In genomic region chr9:128553695-128554094, GRCh38 we compare ENCODE assay signal across 9 cellular contexts. TPM values are rescaled to one million over a fixed set of nuclear protein-coding genes. Genes with fewer than 3 reads are reported as not detected.
DNase-seq lines count a peak whose midpoint lies in the region; FAIRE-seq and TF ChIP-seq lines count a peak whose summit lies in the region.
"Had no signal": no experiment of that assay in that cellular context is flagged by ENCODE, and none has a peak within 500 bp of the region (broad histone marks: within the 10 kb centered on the region; RNA-seq: fewer than 3 reads in every experiment).

No MANE protein-coding gene starts in this region.

- FAIRE-seq in small intestine (lab: Jason Lieb, UNC), result no peak

- TF ChIP-seq CTCF in GM12864 (IDR thresholded peaks at IDR 0.05; ENCODE audit: low read depth, low read length, missing control alignments) (no peak), RWPE1 (conservative IDR thresholded peaks at IDR 0.05; ENCODE audit: low read depth) (no peak), fibroblast of villous mesenchyme (IDR thresholded peaks at IDR 0.05; ENCODE audit: insufficient read depth, low read depth, low read length) (no peak)

- H3K9me3 ChIP-seq in skeletal muscle satellite cell (replicated peaks; ENCODE audit: low read length) (no peaks in the 10 kb centered on the region), small intestine (ENCODE audit: control insufficient read depth, low read depth) (no peaks in the 10 kb centered on the region)

- CTCF ChIA-PET in RWPE1 (lab: Yijun Ruan, JAX), result interaction anchor here (0.6 kb wide), 1 partner anchor 82 kb away, joined by 5 read pairs; no protein-coding TSS in a partner anchor

- peak overlapping the region; percentile 92 for H3K9ac ChIP-seq in skeletal muscle satellite cell (ENCODE audit: low read depth, low read length)

- peak overlapping the region; percentile 94 for H3K4me3 ChIP-seq in GM12864 (ENCODE audit: low read depth, low read length)
- peak overlapping the region; percentile 89 for H3K4me3 ChIP-seq in fibroblast of villous mesenchyme (ENCODE audit: low read depth, low read length)
- H3K4me3 ChIP-seq in skeletal muscle satellite cell (ENCODE audit: low read length), result peak overlapping the region; percentile 95
- H3K4me3 ChIP-seq in small intestine (ENCODE audit: low read depth in 1 of 2, low read length in 2 of 2), result peak overlapping the region in 1 of 2 donors; percentile 97

- no peak for DNase-seq in GM12864 (ENCODE audit: low read depth)
- peak; percentile 55 for DNase-seq in RWPE1 (ENCODE audit: low spot score)
- peak; percentile 88 for DNase-seq in fibroblast of villous mesenchyme (ENCODE audit: low read depth)
- DNase-seq in MV-4-11 (lab: John Stamatoyannopoulos, UW), result no peak
- no peak for DNase-seq in NCI-H510A treated with DMSO at 0.1 percent for 48 hours (lab: John Stamatoyannopoulos, UW)
- no peak for DNase-seq in small intestine
- no peak for DNase-seq in posterior vena cava (ENCODE audit: low spot score)
- DNase-seq: nephron progenitor cell had no signal

- peak overlapping the region; percentile 83 for H3K4me2 ChIP-seq in skeletal muscle satellite cell (ENCODE audit: low read length)

- no peaks in the 10 kb centered on the region for H3K36me3 ChIP-seq in skeletal muscle satellite cell (ENCODE audit: insufficient read depth, low read length)
- H3K36me3 ChIP-seq in small intestine (ENCODE audit: control insufficient read depth in 2 of 2, insufficient read depth in 2 of 2, low read length in 2 of 2), result no peaks in the 10 kb centered on the region

- WGBS in small intestine, 3 donors, result 27 to 39% (median 33%) methylated on average over 6 of the region's 6 CpGs

- H3K4me1 ChIP-seq in skeletal muscle satellite cell (ENCODE audit: control insufficient read depth, insufficient read depth, low read length), result peaks cover 66% of the 10 kb centered on the region
- peaks cover 5 to 13% of the 10 kb centered on the region in 2 donors for H3K4me1 ChIP-seq in small intestine (ENCODE audit: control insufficient read depth in 2 of 2, insufficient read depth in 1 of 2, low read depth in 1 of 2, low read length in 1 of 2)

- POLR2A ChIA-PET in RWPE1 (lab: Yijun Ruan, JAX; ENCODE audit: low non-redundant PET), result interaction anchor here (0.6 to 1.4 kb wide), 3 partner anchors 21 to 345 kb away, joined by 3 to 9 read pairs (median 5); no protein-coding TSS in a partner anchor

- intact Hi-C loops in posterior vena cava (cut with DNase I), result no loop called here

- H3K27ac ChIP-seq in RWPE1 (no peak overlapping the region), small intestine (ENCODE audit: low read depth in 1 of 2, low read length in 1 of 2) (no peak overlapping the region)

- H3K27me3 ChIP-seq in skeletal muscle satellite cell (ENCODE audit: control insufficient read depth, insufficient read depth, low read length) (no peaks in the 10 kb centered on the region), small intestine (ENCODE audit: control insufficient read depth in 2 of 2, insufficient read depth in 2 of 2, low read length in 2 of 2) (no peaks in the 10 kb centered on the region)

RNA-seq across cellular contexts. Expression of gene SPTAN1, which starts 1.3 kb away (rescaled TPM):
- total RNA-seq in fibroblast of villous mesenchyme (477 and 501 TPM in 2 replicates), posterior vena cava (100 to 1,000 TPM; 328 to 409 TPM)
- total RNA-seq in skeletal muscle satellite cell (2012; rRNA removed), result 222 and 249 TPM in 2 replicates
- 100 to 1,000 TPM in 2 of 3 donors, 10 to 100 TPM in 1; 98.1 to 154 (median 150) TPM for polyA plus RNA-seq in small intestine

RNA-seq across cellular contexts. Expression of gene GLE1, which starts 49.2 kb away (rescaled TPM):
- 21.3 and 35.0 TPM in 2 replicates for total RNA-seq in fibroblast of villous mesenchyme
- total RNA-seq in skeletal muscle satellite cell (2012; rRNA removed), result 29.7 and 32.2 TPM in 2 replicates
- 10 to 100 TPM; 17.8 to 21.2 (median 21.0) TPM for polyA plus RNA-seq in small intestine
- total RNA-seq in posterior vena cava, result 10 to 100 TPM; 14.6 to 15.5 TPM

Comparison
In these comparisons a context has a peak if more than half of its experiments do, and no peak if none do; other contexts are left out.
1. DNase-seq: peak in RWPE1 (single experiment) and fibroblast of villous mesenchyme (single experiment); none in GM12864 (single experiment), MV-4-11 (single experiment), NCI-H510A treated with DMSO at 0.1 percent for 48 hours (single experiment), small intestine (single experiment) and posterior vena cava (single experiment).